In genomic region chr2:39107156-39107555, GRCh38 we compare ENCODE assay signal across 8 cellular contexts. TPM values are rescaled to one million over a fixed set of nuclear protein-coding genes. Genes with fewer than 3 reads are reported as not detected.
DNase-seq lines count a peak whose midpoint lies in the region; FAIRE-seq and TF ChIP-seq lines count a peak whose summit lies in the region.

No MANE protein-coding gene starts in this region.

- H2AFZ ChIP-seq in keratinocyte (ENCODE audit: control insufficient read depth, low read length), result no peak overlapping the region

- TF ChIP-seq CTCF in keratinocyte (optimal IDR thresholded peaks at IDR 0.05 in 1 of 3, IDR thresholded peaks at IDR 0.05 in 1 of 3, conservative IDR thresholded peaks at IDR 0.05 in 1 of 3; ENCODE audit: extremely low read depth in 1 of 3, insufficient read depth in 2 of 3, low read length in 3 of 3), result no peak
- no peak for TF ChIP-seq CTCF in GM13976 (IDR thresholded peaks at IDR 0.05; ENCODE audit: borderline replicate concordance, control extremely low read depth, extremely low read depth, insufficient read depth, missing control alignments)

- no peaks in the 10 kb centered on the region for H3K9me1 ChIP-seq in keratinocyte (ENCODE audit: control insufficient read depth, extremely low read depth, insufficient read depth, low read length)

- H4K20me1 ChIP-seq in keratinocyte (ENCODE audit: control insufficient read depth, extremely low read depth, insufficient read depth, low read length), result no peaks in the 10 kb centered on the region

- no peak overlapping the region for H3K4me2 ChIP-seq in keratinocyte (ENCODE audit: control insufficient read depth, extremely low read depth, insufficient read depth, low read depth, low read length)

- H3K9me3 ChIP-seq in keratinocyte (ENCODE audit: control insufficient read depth, low read depth, low read length), result no peaks in the 10 kb centered on the region

- H3K27ac ChIP-seq in keratinocyte (ENCODE audit: control insufficient read depth, insufficient read depth, low read length), result no peak overlapping the region

- no peaks in the 10 kb centered on the region for H3K27me3 ChIP-seq in keratinocyte (ENCODE audit: control insufficient read depth, extremely low read depth, insufficient read depth, low read length)

- H3K9ac ChIP-seq in keratinocyte (ENCODE audit: control insufficient read depth, extremely low read depth, insufficient read depth, low read length), result no peak overlapping the region

- H3K36me3 ChIP-seq in keratinocyte (ENCODE audit: control insufficient read depth in 2 of 2, extremely low read depth in 1 of 2, insufficient read depth in 2 of 2, low read length in 2 of 2), result peaks cover 1 to 2% of the 10 kb centered on the region in 2 experiments

- peaks cover 78% of the 10 kb centered on the region for H3K79me2 ChIP-seq in keratinocyte (ENCODE audit: control insufficient read depth, insufficient read depth, low read length)

- in situ Hi-C loops in ACHN (cut with HindIII; ENCODE audit: low pct_ligation_motif_present, low pct_unique_long_range_greater_than_20kb, low sequenced_read_pairs) (no loop called here), SK-MEL-5 (cut with HindIII; ENCODE audit: low pct_unique_long_range_greater_than_20kb, low sequenced_read_pairs) (no loop called here), GM13976 (cut with MboI; ENCODE audit: low sequenced_read_pairs, unreplicated experiment) (no loop called here)

- FAIRE-seq in keratinocyte (lab: Jason Lieb, UNC), result peak; percentile 46

- peaks cover 4% of the 10 kb centered on the region for H3K4me1 ChIP-seq in keratinocyte (ENCODE audit: control insufficient read depth, extremely low read depth, insufficient read depth, low read length)

- no peak overlapping the region for H3K4me3 ChIP-seq in keratinocyte (ENCODE audit: control insufficient read depth in 2 of 3, extremely low read depth in 1 of 3, insufficient read depth in 2 of 3, low read depth in 1 of 3, low read length in 3 of 3)

- dilution Hi-C loops in keratinocyte (cut with MboI; ENCODE audit: extremely low pct_ligation_motif_present, low sequenced_read_pairs), result no loop called here

- peak; percentile 22 for DNase-seq in ACHN
- DNase-seq in DMS153 treated with DMSO at 0.1 percent for 48 hours (lab: John Stamatoyannopoulos, UW; ENCODE audit: unreplicated experiment), result peak; percentile 75
- DNase-seq in SK-MEL-5 (ENCODE audit: low read depth, low spot score), result peak; percentile 28
- DNase-seq in keratinocyte (ENCODE audit: low read depth, low spot score), result no peak
- no peak for DNase-seq in mucosa of gallbladder (ENCODE audit: low spot score)
- no peak for DNase-seq in dedifferentiated amniotic fluid mesenchymal stem cell (ENCODE audit: extremely low spot score)
- DNase-seq in GM13976 (ENCODE audit: low spot score), result no peak
- DNase-seq in RKO (ENCODE audit: low spot score), result no peak

RNA-seq across cellular contexts. Expression of gene SOS1, which starts 13.7 kb away (rescaled TPM):
- total RNA-seq in SK-MEL-5 (2014; rRNA removed; shearing (Covaris generic)), result 16.8 TPM in 2 replicates
- polyA plus RNA-seq in SK-MEL-5 (2015; cell fraction: cytosol; rRNA removed), result 15.4 and 15.8 TPM in 2 replicates
- polyA plus RNA-seq in SK-MEL-5 (2015; cell fraction: nucleus; rRNA removed), result 53.2 and 62.5 TPM in 2 replicates
- 16.5 to 21.5 TPM (median 17.2 TPM) in 3 replicates for polyA plus RNA-seq in keratinocyte
- 25.6 TPM for polyA plus RNA-seq in keratinocyte (2011; ENCODE audit: low read depth)
- 7.6 and 19.7 TPM in 2 replicates for polyA plus RNA-seq in keratinocyte (2011; cell fraction: cytosol; rRNA removed)
- polyA plus RNA-seq in keratinocyte (2011; cell fraction: nucleus; rRNA removed), result 33.4 and 40.1 TPM in 2 replicates
- polyA plus RNA-seq in keratinocyte (2012; ENCODE audit: low replicate concordance), result 9.2 and 12.3 TPM in 2 replicates
- polyA minus RNA-seq in keratinocyte, result 12.7 to 51.7 TPM (median 48.5 TPM) in 3 replicates
- polyA minus RNA-seq in keratinocyte (2011; cell fraction: cytosol; rRNA and poly(A)+ RNA removed), result 17.5 TPM
- polyA minus RNA-seq in keratinocyte (2011; cell fraction: nucleus; rRNA and poly(A)+ RNA removed), result 22.8 and 52.8 TPM in 2 replicates
- 42.1 TPM for total RNA-seq in mucosa of gallbladder

Comparison
In these comparisons a context has a peak if more than half of its experiments do, and no peak if none do; other contexts are left out.
1. DNase-seq: peak in ACHN (single experiment), DMS153 treated with DMSO at 0.1 percent for 48 hours (single experiment) and SK-MEL-5 (single experiment); none in keratinocyte (single experiment), mucosa of gallbladder (single experiment), dedifferentiated amniotic fluid mesenchymal stem cell (single experiment), GM13976 (single experiment) and RKO (single experiment).